ENCODE assay signal across 1 cellular context in the genomic region with DNA sequence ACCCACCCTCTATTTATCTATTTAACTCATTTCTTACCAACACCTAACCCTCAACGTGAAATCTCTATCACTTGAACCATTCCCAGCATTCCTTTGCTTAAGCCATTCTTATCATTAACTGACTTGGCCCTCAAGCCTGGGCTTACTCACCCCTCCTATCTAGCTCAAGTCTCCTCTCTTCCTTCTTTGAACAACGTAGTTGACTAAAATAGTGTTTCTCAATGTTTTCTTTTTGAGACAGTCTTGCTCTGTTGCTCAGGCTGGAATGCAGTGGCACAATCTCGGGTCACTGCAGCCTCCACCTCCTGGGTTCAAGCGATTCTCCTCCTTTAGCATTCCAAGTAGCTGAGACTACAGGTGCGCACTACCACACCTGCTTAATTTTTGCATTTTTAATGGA.
TF ChIP-seq lines count a peak whose summit lies in the region.

No MANE protein-coding gene starts in this region.

TF ChIP-seq in K562, 482 proteins besides CTCF, POLR2A, EP300 and RAD21 (continued from another document):
- 0 out of 4 replicates have a peak, but pooled peaks of 1 of the 2 experiments have one; percentile 13 for TF ChIP-seq RCOR1 (IDR thresholded peaks at IDR 0.05; ENCODE audit: borderline replicate concordance in 1 of 2, low read depth in 2 of 2, low read length in 2 of 2)
- TF ChIP-seq POLR2B (IDR thresholded peaks at IDR 0.05; ENCODE audit: low read depth, partially characterized antibody): no peak
- TF ChIP-seq EHMT2 (IDR thresholded peaks at IDR 0.05): peak; percentile 66; the same call in 1 of the 2 replicates
- TF ChIP-seq, protein P1, sequence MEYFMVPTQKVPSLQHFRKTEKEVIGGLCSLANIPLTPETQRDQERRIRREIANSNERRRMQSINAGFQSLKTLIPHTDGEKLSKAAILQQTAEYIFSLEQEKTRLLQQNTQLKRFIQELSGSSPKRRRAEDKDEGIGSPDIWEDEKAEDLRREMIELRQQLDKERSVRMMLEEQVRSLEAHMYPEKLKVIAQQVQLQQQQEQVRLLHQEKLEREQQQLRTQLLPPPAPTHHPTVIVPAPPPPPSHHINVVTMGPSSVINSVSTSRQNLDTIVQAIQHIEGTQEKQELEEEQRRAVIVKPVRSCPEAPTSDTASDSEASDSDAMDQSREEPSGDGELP (CRISPR knock-in tag; IDR thresholded peaks at IDR 0.05; ENCODE audit: borderline replicate concordance): no peak
